Comparison of ENCODE assay signal across 25 cellular contexts in the genomic region with DNA sequence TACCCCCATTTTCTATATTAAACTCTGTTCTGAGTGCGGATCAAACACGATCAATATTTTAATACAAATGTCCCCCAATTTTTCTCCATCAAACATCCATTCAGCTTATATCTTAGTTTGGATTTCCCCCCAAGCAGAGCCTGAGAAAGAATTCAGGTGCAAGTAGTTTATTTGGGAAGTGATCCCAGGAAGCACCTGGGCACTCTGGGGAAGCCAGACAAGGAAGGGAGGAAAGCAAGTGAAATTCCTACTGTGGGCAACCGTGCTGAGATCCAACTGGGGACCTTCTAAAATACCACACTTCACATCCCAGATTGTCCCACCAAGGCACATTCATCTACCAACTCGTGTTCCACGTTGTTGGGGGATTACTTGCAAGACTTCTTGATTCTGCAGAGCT.
DNase-seq lines count a peak whose midpoint lies in the region; ATAC-seq, FAIRE-seq and TF ChIP-seq lines count a peak whose summit lies in the region.
"Had no signal": no experiment of that assay in that cellular context is flagged by ENCODE, and none has a peak within 500 bp of the region (broad histone marks: within the 10 kb centered on the region; RNA-seq: fewer than 3 reads in every experiment).

No MANE protein-coding gene starts in this region.

- H3K4ac ChIP-seq in H1 (replicated peaks; ENCODE audit: insufficient read length, low read depth, low read length) (no peak overlapping the region), neuronal stem cell (ENCODE audit: low read length) (no peak overlapping the region)

- H4K8ac ChIP-seq in H1 (ENCODE audit: extremely low read depth, insufficient read depth, low read length) (no peak overlapping the region), neuronal stem cell (ENCODE audit: low read depth, low read length) (no peak overlapping the region)

- H3K14ac ChIP-seq in H1 (ENCODE audit: insufficient read length) = no peak overlapping the region
- H3K14ac ChIP-seq in neuronal stem cell (ENCODE audit: low read length) = no peak overlapping the region

- no peaks in the 10 kb centered on the region for H3K36me3 Mint-ChIP-seq in GM23338 (ENCODE audit: low read depth)
- H3K36me3 Mint-ChIP-seq: CD14-positive monocyte; CD4-positive, alpha-beta memory T cell; CD4-positive, CD25-positive, alpha-beta regulatory T cell; CD8-positive, alpha-beta memory T cell had no signal

- TF ChIP-seq POLR2A in H1 (IDR thresholded peaks at IDR 0.05; ENCODE audit: control extremely low read depth in 1 of 2, low read depth in 2 of 2, low read length in 2 of 2) = no peak

- H3K4me3 ChIP-seq in GM23338 = no peak overlapping the region
- no peak overlapping the region for H3K4me3 ChIP-seq in H1 (ENCODE audit: extremely low read depth in 1 of 4, insufficient read depth in 2 of 4, low read depth in 3 of 4, low read length in 4 of 4)
- peak overlapping the region in 1 of 2 donors; percentile 57 for H3K4me3 ChIP-seq in neuronal stem cell (ENCODE audit: low read length in 2 of 2)
- H3K4me3 ChIP-seq: BLaER1, GM12878 had no signal

- peaks cover 15% of the 10 kb centered on the region for H3K4me1 ChIP-seq in GM23338 (ENCODE audit: insufficient read depth)
- H3K4me1 ChIP-seq in H1 (replicated peaks in 1 of 4; ENCODE audit: control insufficient read depth in 3 of 4, insufficient read depth in 4 of 4, low read length in 3 of 4) = peaks cover 0 to 7% (median 1%) of the 10 kb centered on the region in 4 experiments; a peak in 3 of 7 replicates
- H3K4me1 ChIP-seq in neuronal stem cell (ENCODE audit: control insufficient read depth in 2 of 2, insufficient read depth in 1 of 2, low read depth in 1 of 2, low read length in 2 of 2) = peaks cover 0 to 2% of the 10 kb centered on the region in 2 donors
- H3K4me1 ChIP-seq: BLaER1 had no signal

- H3K27ac ChIP-seq in GM23338 (ENCODE audit: low read depth) (no peak overlapping the region), H1 (ENCODE audit: low read depth, low read length) (no peak overlapping the region), neuronal stem cell (replicated peaks; ENCODE audit: low read length) (no peak overlapping the region)
- H3K27ac ChIP-seq: BLaER1 had no signal

- CTCF ChIA-PET in H1 (lab: Charles Lee; ENCODE audit: partially characterized antibody) = interaction anchor here (0.7 to 1.0 kb wide), 3 partner anchors 16 to 49 kb away, joined by 3 to 4 read pairs (median 3); no protein-coding TSS in a partner anchor

- H2BK20ac ChIP-seq in H1 (ENCODE audit: low read length) = no peak overlapping the region

- TF ChIP-seq CTCF in GM23338 (conservative IDR thresholded peaks at IDR 0.05; ENCODE audit: low read depth in 2 of 2) (no peak), H1 (IDR thresholded peaks at IDR 0.05; ENCODE audit: control extremely low read depth in 1 of 3, insufficient read depth in 1 of 3, low read depth in 1 of 3, low read length in 3 of 3) (no peak)

- H2AK5ac ChIP-seq in H1 (ENCODE audit: low read depth, low read length) (no peak overlapping the region), neuronal stem cell (ENCODE audit: low read depth, low read length) (no peak overlapping the region)

- H3K9me3 Mint-ChIP-seq in GM23338 = no peaks in the 10 kb centered on the region; the same call in 2 of the 3 replicates

- H3K4me1 Mint-ChIP-seq in GM23338 = peaks cover 19% of the 10 kb centered on the region; the same call in 2 of the 3 replicates
- H3K4me1 Mint-ChIP-seq: CD14-positive monocyte; CD4-positive, alpha-beta memory T cell; CD4-positive, CD25-positive, alpha-beta regulatory T cell; CD8-positive, alpha-beta memory T cell had no signal

- H3K4me2 ChIP-seq in GM23338 (no peak overlapping the region), H1 (ENCODE audit: insufficient read depth in 1 of 2, low read depth in 2 of 2, low read length in 2 of 2) (no peak overlapping the region), neuronal stem cell (ENCODE audit: insufficient read depth, low read length, poor library complexity, severe bottlenecking) (no peak overlapping the region)
- H3K4me2 ChIP-seq: BLaER1 had no signal

- H3K18ac ChIP-seq in H1 (ENCODE audit: extremely low read depth, low read length) (no peak overlapping the region), neuronal stem cell (ENCODE audit: low read length) (peak overlapping the region; percentile 40)

- H3K79me1 ChIP-seq in H1 (ENCODE audit: low read depth, low read length) (no peaks in the 10 kb centered on the region), neuronal stem cell (ENCODE audit: low read depth, low read length) (no peaks in the 10 kb centered on the region)

- no peak overlapping the region for H4K5ac ChIP-seq in H1 (ENCODE audit: insufficient read length, low read depth, low read length)

- no peak for TF ChIP-seq RAD21 in H1 (IDR thresholded peaks at IDR 0.05 in 1 of 2, conservative IDR thresholded peaks at IDR 0.05 in 1 of 2; ENCODE audit: low read depth in 2 of 2, low read length in 2 of 2)

- H3K9ac ChIP-seq in H1 (replicated peaks in 1 of 4; ENCODE audit: extremely low read depth in 1 of 4, low read depth in 3 of 4, low read length in 3 of 4) (no peak overlapping the region; a peak in 2 of 7 replicates), neuronal stem cell (ENCODE audit: low read depth, low read length, poor library complexity) (no peak overlapping the region)
- H3K9ac ChIP-seq: BLaER1 had no signal

- H3K27ac Mint-ChIP-seq in GM23338 = no peak overlapping the region
- H3K27ac Mint-ChIP-seq: CD14-positive monocyte; CD4-positive, alpha-beta memory T cell; CD4-positive, CD25-positive, alpha-beta regulatory T cell; CD8-positive, alpha-beta memory T cell had no signal

- FAIRE-seq in H1 (lab: Jason Lieb, UNC) = no peak
- FAIRE-seq: A204.1, GM12878, GM12892, GM18507 had no signal

- H3K27me3 Mint-ChIP-seq in GM23338 (ENCODE audit: insufficient read depth, low read depth, poor library complexity) = no peaks in the 10 kb centered on the region
- H3K27me3 Mint-ChIP-seq: CD4-positive, alpha-beta memory T cell; CD4-positive, CD25-positive, alpha-beta regulatory T cell had no signal

- H3K9me3 ChIP-seq in H1 (ENCODE audit: insufficient read depth in 2 of 2, low read depth in 1 of 2, low read length in 1 of 2) (no peaks in the 10 kb centered on the region), neuronal stem cell (replicated peaks in 1 of 2; ENCODE audit: control insufficient read depth in 2 of 2, insufficient read depth in 1 of 2, low read depth in 1 of 2, low read length in 2 of 2) (no peaks in the 10 kb centered on the region)
- H3K9me3 ChIP-seq: BE2C, BLaER1 had no signal

- no peak overlapping the region for H3K23ac ChIP-seq in H1 (ENCODE audit: insufficient read length)
- no peak overlapping the region for H3K23ac ChIP-seq in neuronal stem cell (ENCODE audit: low read depth, low read length, poor library complexity)

- H2BK15ac ChIP-seq in H1 (ENCODE audit: low read length) (no peak overlapping the region), neuronal stem cell (ENCODE audit: low read length) (no peak overlapping the region)

- peaks cover 11% of the 10 kb centered on the region for H3K9me2 ChIP-seq in GM23338 (ENCODE audit: insufficient read depth)

- 86% methylated on average over 5 of the region's 5 CpGs; no CpG with 5 or more reads in 1 of the 2 experiments for WGBS in H1 (ENCODE audit: extremely low coverage in 1 of 2, insufficient coverage in 1 of 2, insufficient read length in 1 of 2, insufficient replicate concordance in 2 of 2, low coverage in 1 of 2, low lambda C conversion rate in 2 of 2, missing lambda C conversion rate in 1 of 2), 2 experiments
- WGBS in neuronal stem cell (ENCODE audit: extremely low coverage in 2 of 2, insufficient read length in 2 of 2, insufficient replicate concordance in 1 of 2), 2 donors = 100% methylated on average over 2 of the region's 5 CpGs; no CpG with 5 or more reads in 1 of the 2 donors

- no peak for DNase-seq in GM23338 (ENCODE audit: low spot score)
- DNase-seq in H1 (ENCODE audit: low read depth in 1 of 2, low spot score in 2 of 2) = no peak
- DNase-seq in neuronal stem cell (ENCODE audit: low spot score) = no peak
- no peak for DNase-seq in NCI-H1105 treated with DMSO at 0.1 percent for 48 hours (lab: John Stamatoyannopoulos, UW)
- DNase-seq: 8988T; ACHN; BE2C; C1 segment of cervical spinal cord; CD4-positive, alpha-beta memory T cell; CD4-positive, CD25-positive, alpha-beta regulatory T cell; CD8-positive, alpha-beta memory T cell; COR-L47; DMS 273 treated with DMSO at 0.1 percent for 48 hours; DMS153; DMS79; DND-41; EL; GDM1 had no signal

- H4K20me1 ChIP-seq in GM23338 (replicated peaks; ENCODE audit: insufficient read depth) (no peaks in the 10 kb centered on the region), H1 (replicated peaks in 1 of 2; ENCODE audit: control insufficient read depth in 1 of 2, insufficient read depth in 2 of 2, low read length in 2 of 2) (no peaks in the 10 kb centered on the region)
- H4K20me1 ChIP-seq: BLaER1 had no signal

- H2AFZ ChIP-seq in GM23338 (peak overlapping the region; percentile 65; the same call in 1 of the 2 replicates), H1 (ENCODE audit: low read length) (peak overlapping the region; percentile 79; the same call in 1 of the 2 replicates), neuronal stem cell (ENCODE audit: low read length) (no peak overlapping the region)

- H2BK12ac ChIP-seq in H1 (ENCODE audit: low read depth, low read length) = no peak overlapping the region
- no peak overlapping the region for H2BK12ac ChIP-seq in neuronal stem cell (ENCODE audit: low read length)

- H3K79me2 ChIP-seq in GM23338 (replicated peaks; ENCODE audit: insufficient read depth) = no peaks in the 10 kb centered on the region
- H3K79me2 ChIP-seq in H1 (ENCODE audit: control insufficient read depth in 1 of 2, insufficient read depth in 2 of 2, low read length in 2 of 2) = no peaks in the 10 kb centered on the region

- no peak for ATAC-seq in GM23338
- no peak for ATAC-seq in GM19328 (IDR thresholded peaks at IDR 0.05; ENCODE audit: unreplicated experiment)
- ATAC-seq: GM12878 had no signal

- H3K36me3 ChIP-seq in GM23338 (ENCODE audit: insufficient read depth) (no peaks in the 10 kb centered on the region), H1 (ENCODE audit: control insufficient read depth in 2 of 4, insufficient read depth in 4 of 4, low read length in 3 of 4) (no peaks in the 10 kb centered on the region), neuronal stem cell (replicated peaks in 1 of 2; ENCODE audit: control insufficient read depth in 2 of 2, insufficient read depth in 2 of 2, low read length in 2 of 2) (no peaks in the 10 kb centered on the region)
- H3K36me3 ChIP-seq: BE2C, BLaER1 had no signal

- H3K27me3 ChIP-seq in GM23338 (ENCODE audit: insufficient read depth) (no peaks in the 10 kb centered on the region), H1 (replicated peaks in 1 of 4; ENCODE audit: control insufficient read depth in 3 of 4, extremely low read depth in 1 of 4, insufficient read depth in 3 of 4, low read length in 3 of 4) (no peaks in the 10 kb centered on the region), neuronal stem cell (ENCODE audit: control insufficient read depth in 3 of 3, insufficient read depth in 3 of 3, low read depth in 1 of 3, low read length in 3 of 3) (no peaks in the 10 kb centered on the region)
- H3K27me3 ChIP-seq: BE2C, BLaER1 had no signal

- H4K91ac ChIP-seq in H1 (replicated peaks; ENCODE audit: insufficient read length, low read length) (no peak overlapping the region), neuronal stem cell (ENCODE audit: low read depth, low read length, poor library complexity) (no peak overlapping the region)

- H3F3A ChIP-seq in GM23338 (replicated peaks; ENCODE audit: low read depth) = no peaks in the 10 kb centered on the region

- POLR2A ChIA-PET in H1 (lab: Charles Lee; ENCODE audit: partially characterized antibody) = no interaction called here

- no peak for TF ChIP-seq EP300 in H1 (IDR thresholded peaks at IDR 0.05; ENCODE audit: borderline replicate concordance in 1 of 2, low read depth in 2 of 2, low read length in 2 of 2)

- no peak overlapping the region for H3K56ac ChIP-seq in H1 (replicated peaks; ENCODE audit: insufficient read length, low read depth, low read length)

- no peaks in the 10 kb centered on the region for H3K23me2 ChIP-seq in H1 (ENCODE audit: low read depth, low read length)

- H3K4me3 Mint-ChIP-seq in GM23338 = no peak overlapping the region
- H3K4me3 Mint-ChIP-seq: CD14-positive monocyte; CD4-positive, alpha-beta memory T cell; CD4-positive, CD25-positive, alpha-beta regulatory T cell; CD8-positive, alpha-beta memory T cell had no signal

- H2BK120ac ChIP-seq in H1 (replicated peaks; ENCODE audit: low read depth, low read length) (no peak overlapping the region), neuronal stem cell (ENCODE audit: low read depth, low read length) (no peak overlapping the region)

- H2BK5ac ChIP-seq in H1 (ENCODE audit: low read depth, low read length) (no peak overlapping the region), neuronal stem cell (ENCODE audit: low read length) (no peak overlapping the region)
